ENCODE assay signal across 10 cellular contexts in the genomic region with DNA sequence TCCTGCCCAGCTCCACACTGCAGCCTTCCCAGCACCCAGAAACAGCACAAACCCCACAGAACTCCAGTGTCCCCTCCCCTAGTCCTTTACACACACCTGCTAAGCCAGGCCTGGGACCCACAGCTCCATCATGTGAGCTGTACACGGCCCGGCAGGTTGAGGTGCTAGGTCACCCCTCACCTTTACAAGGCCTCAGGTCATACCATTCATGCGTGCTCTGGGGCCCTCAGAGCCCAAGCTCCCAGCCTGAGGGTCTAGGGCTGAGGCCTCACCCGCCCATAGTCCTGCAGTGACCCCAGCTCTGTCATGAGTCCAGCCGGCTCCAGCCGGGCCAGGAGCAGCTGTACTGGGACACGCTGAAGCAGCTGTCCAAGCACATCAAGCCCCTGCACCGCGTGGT. TPM values are rescaled to one million over a fixed set of nuclear protein-coding genes. Genes with fewer than 3 reads are reported as not detected.
DNase-seq lines count a peak whose midpoint lies in the region; ATAC-seq and TF ChIP-seq lines count a peak whose summit lies in the region.
"Not testable (repeated sequence)": the region's sequence is repeated elsewhere in the genome, so short reads cannot be mapped to it uniquely, and the experiment has no call there.
"Had no signal": no experiment of that assay in that cellular context is flagged by ENCODE, and none has a peak within 500 bp of the region (broad histone marks: within the 10 kb centered on the region; RNA-seq: fewer than 3 reads in every experiment).

No MANE protein-coding gene starts in this region.

- DNase-seq in OCI-LY7 (ENCODE audit: low spot score) (peak; percentile 0), coronary artery (ENCODE audit: low spot score) (peak; percentile 59), cardiac septum (ENCODE audit: low spot score) (peak; percentile 61), kidney tubule cell (ENCODE audit: low spot score) (peak; percentile 1), neural progenitor cell (ENCODE audit: low spot score) (peak; percentile 1)
- DNase-seq in activated effector memory CD4-positive, alpha-beta T cell treated with anti-CD3 and anti-CD28 coated beads, Interleukin-2, amount 50 U/mL, for 16 hours: peak; percentile 48
- DNase-seq in stimulated activated naive CD8-positive, alpha-beta T cell treated with anti-CD3 and anti-CD28 coated beads, Interleukin-15, amount 100 ng/mL, for 72 hours: not testable (repeated sequence)

- H3K9ac ChIP-seq in neural progenitor cell: not testable (repeated sequence)

- intact Hi-C loops in OCI-LY7 (cut with micrococcal nuclease; ENCODE audit: unreplicated experiment); cardiac septum (cut with DNase I): not testable (repeated sequence)

- H3K9me2 ChIP-seq in OCI-LY7 (ENCODE audit: insufficient read depth, low read length): not testable (repeated sequence)

- H2AFZ ChIP-seq in OCI-LY7 (ENCODE audit: low read length); neural progenitor cell (replicated peaks): not testable (repeated sequence)

- H4K20me1 ChIP-seq in OCI-LY7 (ENCODE audit: insufficient read depth, low read length); neural progenitor cell (ENCODE audit: low read depth): not testable (repeated sequence)

- H3K9me3 ChIP-seq in OCI-LY7 (ENCODE audit: low read length); neural progenitor cell (ENCODE audit: low read depth): not testable (repeated sequence)

- not testable (repeated sequence) for H3K36me3 ChIP-seq in OCI-LY7 (ENCODE audit: insufficient read depth, low read length); neural progenitor cell

- H3K4me2 ChIP-seq in OCI-LY7 (ENCODE audit: low read length); neural progenitor cell: not testable (repeated sequence)

- H3K36me3 Mint-ChIP-seq in neural progenitor cell: not testable (repeated sequence)

- CTCF ChIA-PET in OCI-LY7 (lab: Charles Lee; ENCODE audit: unreplicated experiment): not testable (repeated sequence)

- not testable (repeated sequence) for H3K4me3 Mint-ChIP-seq in neural progenitor cell; stimulated activated naive CD8-positive, alpha-beta T cell treated with anti-CD3 and anti-CD28 coated beads, Interleukin-15, amount 100 ng/mL, for 72 hours

- TF ChIP-seq CTCF in OCI-LY7 (conservative IDR thresholded peaks at IDR 0.05; ENCODE audit: low read length); coronary artery (IDR thresholded peaks at IDR 0.05); neural progenitor cell (IDR thresholded peaks at IDR 0.05): not testable (repeated sequence)

- not testable (repeated sequence) for H3K27ac ChIP-seq in OCI-LY7 (ENCODE audit: low read depth, low read length, poor library complexity, severe bottlenecking); coronary artery; neural progenitor cell

- H3K79me2 ChIP-seq in OCI-LY7 (ENCODE audit: insufficient read depth, low read depth, low read length); neural progenitor cell (ENCODE audit: low read depth): not testable (repeated sequence)

- not testable (repeated sequence) for H3K4me3 ChIP-seq in OCI-LY7 (ENCODE audit: low read depth, low read length, poor library complexity, severe bottlenecking); coronary artery; neural progenitor cell

- not testable (repeated sequence) for H3K27ac Mint-ChIP-seq in neural progenitor cell; stimulated activated naive CD8-positive, alpha-beta T cell treated with anti-CD3 and anti-CD28 coated beads, Interleukin-15, amount 100 ng/mL, for 72 hours

- not testable (repeated sequence) for H3F3A ChIP-seq in neural progenitor cell (ENCODE audit: low read depth)

- H3K9me3 Mint-ChIP-seq in neural progenitor cell; stimulated activated naive CD8-positive, alpha-beta T cell treated with anti-CD3 and anti-CD28 coated beads, Interleukin-15, amount 100 ng/mL, for 72 hours: not testable (repeated sequence)

- BruUV-seq in OCI-LY7 (replicated peaks; lab: Mats Ljungman, UMichigan): not testable (repeated sequence)

- not testable (repeated sequence) for H3K4me1 ChIP-seq in OCI-LY7 (ENCODE audit: insufficient read depth, low read length, poor library complexity, severe bottlenecking); neural progenitor cell

- ATAC-seq in stimulated activated naive CD8-positive, alpha-beta T cell treated with anti-CD3 and anti-CD28 coated beads, Interleukin-15, amount 100 ng/mL, for 72 hours: peak; percentile 24

- not testable (repeated sequence) for H3K27me3 Mint-ChIP-seq in neural progenitor cell (ENCODE audit: insufficient read depth, low read depth); stimulated activated naive CD8-positive, alpha-beta T cell treated with anti-CD3 and anti-CD28 coated beads, Interleukin-15, amount 100 ng/mL, for 72 hours

- POLR2A ChIA-PET in OCI-LY7 (lab: Charles Lee): not testable (repeated sequence)

- not testable (repeated sequence) for H3K27me3 ChIP-seq in neural progenitor cell

- not testable (repeated sequence) for H3K4me1 Mint-ChIP-seq in neural progenitor cell; stimulated activated naive CD8-positive, alpha-beta T cell treated with anti-CD3 and anti-CD28 coated beads, Interleukin-15, amount 100 ng/mL, for 72 hours

RNA-seq across cellular contexts. Expression of gene POTEG, which starts 51.2 kb away (rescaled TPM):
- total RNA-seq in OCI-LY7 (2014; rRNA removed; shearing (Covaris generic)): 0.63 and 0.67 TPM in 2 replicates
- total RNA-seq in OCI-LY7 (2022): 2.0 and 2.8 TPM in 2 replicates
- total RNA-seq in cardiac septum: not detected
- not detected in 2 replicates for total RNA-seq in neural progenitor cell (ENCODE audit: low replicate concordance)
- total RNA-seq: Caco-2, HT-29, NCI-H460 had no signal
